Comparison of ENCODE assay signal across 9 cellular contexts in the genomic region with DNA sequence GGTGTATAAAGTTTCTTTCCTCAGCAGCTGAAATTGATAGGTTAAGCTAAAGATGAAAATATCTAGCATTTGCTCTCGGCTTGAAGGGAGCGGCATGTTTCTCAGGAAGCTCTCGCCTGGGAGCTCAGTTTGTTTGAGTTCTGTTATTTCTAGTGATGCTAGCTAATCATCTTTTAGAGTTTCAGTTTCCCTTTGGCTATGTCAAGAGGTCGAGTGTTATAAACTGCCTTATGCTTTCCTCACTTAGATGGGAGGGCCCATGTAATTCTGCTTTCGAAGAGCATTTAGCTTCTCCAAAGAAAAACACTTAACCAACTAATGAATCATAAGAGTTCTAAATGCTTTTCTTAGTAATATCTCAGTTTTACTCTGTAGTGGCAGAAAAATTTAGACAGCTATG. TPM values are rescaled to one million over a fixed set of nuclear protein-coding genes. Genes with fewer than 3 reads are reported as not detected.
DNase-seq lines count a peak whose midpoint lies in the region; ATAC-seq and TF ChIP-seq lines count a peak whose summit lies in the region.
"Had no signal": no experiment of that assay in that cellular context is flagged by ENCODE, and none has a peak within 500 bp of the region (broad histone marks: within the 10 kb centered on the region; RNA-seq: fewer than 3 reads in every experiment).

No MANE protein-coding gene starts in this region.

- CTCF ChIA-PET in CD4-positive, alpha-beta memory T cell (lab: Charles Lee; ENCODE audit: partially characterized antibody) = interaction anchor here (1.0 to 2.4 kb wide), 12 partner anchors 10 to 290 kb away, joined by 3 to 20 read pairs (median 4); no protein-coding TSS in a partner anchor

- peak; percentile 36 to 54 (median 39) for DNase-seq in CD4-positive, alpha-beta memory T cell
- DNase-seq in activated naive CD8-positive, alpha-beta T cell treated with anti-CD3 and anti-CD28 coated beads, Interleukin-2, amount 50 U/mL, for 24 hours = no peak
- peak; percentile 82 for DNase-seq in mesenchymal stem cell
- no peak for DNase-seq in cerebellum (ENCODE audit: low spot score)
- DNase-seq in NCI-H1694 (lab: John Stamatoyannopoulos, UW) = no peak
- DNase-seq in progenitor cell of endocrine pancreas (ENCODE audit: low spot score, unreplicated experiment) = no peak

- TF ChIP-seq CTCF in progenitor cell of endocrine pancreas (IDR thresholded peaks at IDR 0.05; ENCODE audit: unreplicated experiment) = no peak

- 18% methylated on average over 4 of the region's 5 CpGs for WGBS in mesenchymal stem cell

- H3K4me1 ChIP-seq in CD4-positive, alpha-beta memory T cell (ENCODE audit: insufficient read depth, low read length) = peaks cover 45% of the 10 kb centered on the region
- H3K4me1 ChIP-seq in mesenchymal stem cell (ENCODE audit: control insufficient read depth, insufficient read depth, low read depth, low read length) = no peaks in the 10 kb centered on the region

- no peak overlapping the region for H3K18ac ChIP-seq in mesenchymal stem cell (ENCODE audit: low read depth in 1 of 2, low read length in 2 of 2)

- no peaks in the 10 kb centered on the region for H3K36me3 ChIP-seq in CD4-positive, alpha-beta memory T cell (ENCODE audit: insufficient read depth, low read length)
- no peaks in the 10 kb centered on the region for H3K36me3 ChIP-seq in mesenchymal stem cell (ENCODE audit: control insufficient read depth in 1 of 2, insufficient read depth in 2 of 2, low read depth in 1 of 2, low read length in 2 of 2)

- H3K4me3 Mint-ChIP-seq in CD4-positive, alpha-beta memory T cell = peak overlapping the region; percentile 70 to 92 (median 78)
- H3K4me3 Mint-ChIP-seq in activated naive CD8-positive, alpha-beta T cell treated with anti-CD3 and anti-CD28 coated beads, Interleukin-2, amount 50 U/mL, for 24 hours = peak overlapping the region; percentile 64
- no peak overlapping the region for H3K4me3 Mint-ChIP-seq in progenitor cell of endocrine pancreas (ENCODE audit: low read depth)

- H3K27ac ChIP-seq in CD4-positive, alpha-beta memory T cell (ENCODE audit: low read depth, low read length) = peak overlapping the region; percentile 50
- no peak overlapping the region for H3K27ac ChIP-seq in mesenchymal stem cell (ENCODE audit: low read length, poor library complexity, severe bottlenecking)
- H3K27ac ChIP-seq: epithelial cell of prostate had no signal

- no peak overlapping the region for H2AK5ac ChIP-seq in mesenchymal stem cell (ENCODE audit: low read length, severe bottlenecking)

- H3K4ac ChIP-seq in mesenchymal stem cell (ENCODE audit: low read depth in 1 of 2, low read length in 2 of 2) = no peak overlapping the region

- H3K9ac ChIP-seq in mesenchymal stem cell (ENCODE audit: low read length) = peak overlapping the region; percentile 84

- no peak overlapping the region for H3K4me3 ChIP-seq in CD4-positive, alpha-beta memory T cell (ENCODE audit: low read length in 2 of 2)
- H3K4me3 ChIP-seq in mesenchymal stem cell (ENCODE audit: insufficient read depth in 1 of 2, low read depth in 1 of 2, low read length in 2 of 2) = peak overlapping the region in 1 of 2 experiments; percentile 70

- H3K27me3 ChIP-seq in CD4-positive, alpha-beta memory T cell (ENCODE audit: insufficient read depth, low read length) = no peaks in the 10 kb centered on the region
- no peaks in the 10 kb centered on the region for H3K27me3 ChIP-seq in mesenchymal stem cell (ENCODE audit: control insufficient read depth in 1 of 2, insufficient read depth in 1 of 2, low read length in 2 of 2)

- H4K91ac ChIP-seq in mesenchymal stem cell (ENCODE audit: low read length) = no peak overlapping the region

- POLR2A ChIA-PET in CD4-positive, alpha-beta memory T cell (lab: Charles Lee; ENCODE audit: partially characterized antibody) = interaction anchor here (0.7 to 2.2 kb wide), 6 partner anchors 10 to 116 kb away, joined by 3 to 7 read pairs (median 3); a partner anchor contains a TSS

- ATAC-seq in GM19395 (IDR thresholded peaks at IDR 0.05; ENCODE audit: unreplicated experiment) (peak; percentile 99), HG03354 (IDR thresholded peaks at IDR 0.05; ENCODE audit: poor library complexity, severe bottlenecking, unreplicated experiment) (peak; percentile 98)
- peak; percentile 98 for ATAC-seq in activated naive CD8-positive, alpha-beta T cell treated with anti-CD3 and anti-CD28 coated beads, Interleukin-2, amount 50 U/mL, for 24 hours

- no peak overlapping the region for H2BK120ac ChIP-seq in mesenchymal stem cell (ENCODE audit: low read depth, low read length)

- H3K27ac Mint-ChIP-seq in CD4-positive, alpha-beta memory T cell = peak overlapping the region; percentile 87 to 94 (median 92)
- peak overlapping the region; percentile 61 for H3K27ac Mint-ChIP-seq in activated naive CD8-positive, alpha-beta T cell treated with anti-CD3 and anti-CD28 coated beads, Interleukin-2, amount 50 U/mL, for 24 hours
- no peak overlapping the region for H3K27ac Mint-ChIP-seq in progenitor cell of endocrine pancreas

- no peak overlapping the region for H2BK12ac ChIP-seq in mesenchymal stem cell (ENCODE audit: low read length in 2 of 2)

- no peaks in the 10 kb centered on the region for H3K9me3 ChIP-seq in CD4-positive, alpha-beta memory T cell (ENCODE audit: control insufficient read depth in 1 of 2, low read length in 2 of 2)
- H3K9me3 ChIP-seq in mesenchymal stem cell (ENCODE audit: control insufficient read depth, low read length) = no peaks in the 10 kb centered on the region

- no peak overlapping the region for H3K14ac ChIP-seq in mesenchymal stem cell (ENCODE audit: low read length in 2 of 2)

- H3K23ac ChIP-seq in mesenchymal stem cell (ENCODE audit: low read length in 2 of 2) = no peak overlapping the region

- no peaks in the 10 kb centered on the region for H3K27me3 Mint-ChIP-seq in CD4-positive, alpha-beta memory T cell
- no peaks in the 10 kb centered on the region for H3K27me3 Mint-ChIP-seq in activated naive CD8-positive, alpha-beta T cell treated with anti-CD3 and anti-CD28 coated beads, Interleukin-2, amount 50 U/mL, for 24 hours
- H3K27me3 Mint-ChIP-seq in progenitor cell of endocrine pancreas = no peaks in the 10 kb centered on the region

- no peaks in the 10 kb centered on the region for H3K79me1 ChIP-seq in mesenchymal stem cell (replicated peaks; ENCODE audit: low read length, poor library complexity, severe bottlenecking)

- H2BK15ac ChIP-seq in mesenchymal stem cell (ENCODE audit: low read depth, poor library complexity, severe bottlenecking) = no peak overlapping the region

- peaks cover 0 to 12% (median 0%) of the 10 kb centered on the region in 8 donors for H3K9me3 Mint-ChIP-seq in CD4-positive, alpha-beta memory T cell
- no peaks in the 10 kb centered on the region for H3K9me3 Mint-ChIP-seq in activated naive CD8-positive, alpha-beta T cell treated with anti-CD3 and anti-CD28 coated beads, Interleukin-2, amount 50 U/mL, for 24 hours
- peaks cover 13% of the 10 kb centered on the region for H3K9me3 Mint-ChIP-seq in progenitor cell of endocrine pancreas (ENCODE audit: low read depth)

- H2AFZ ChIP-seq in mesenchymal stem cell (ENCODE audit: low read depth, low read length) = no peak overlapping the region

- H3K4me2 ChIP-seq in mesenchymal stem cell (ENCODE audit: low read length, poor library complexity, severe bottlenecking) = no peak overlapping the region

- H4K8ac ChIP-seq in mesenchymal stem cell (ENCODE audit: low read length) = no peak overlapping the region

- no peak overlapping the region for H2BK5ac ChIP-seq in mesenchymal stem cell (ENCODE audit: low read depth, low read length, poor library complexity, severe bottlenecking)

- H3K4me1 Mint-ChIP-seq in CD4-positive, alpha-beta memory T cell = peaks cover 32 to 56% (median 48%) of the 10 kb centered on the region in 4 donors
- peaks cover 52% of the 10 kb centered on the region for H3K4me1 Mint-ChIP-seq in activated naive CD8-positive, alpha-beta T cell treated with anti-CD3 and anti-CD28 coated beads, Interleukin-2, amount 50 U/mL, for 24 hours
- H3K4me1 Mint-ChIP-seq in progenitor cell of endocrine pancreas (ENCODE audit: low read depth) = peaks cover 3% of the 10 kb centered on the region

- no peaks in the 10 kb centered on the region for H3K36me3 Mint-ChIP-seq in CD4-positive, alpha-beta memory T cell
- no peaks in the 10 kb centered on the region for H3K36me3 Mint-ChIP-seq in activated naive CD8-positive, alpha-beta T cell treated with anti-CD3 and anti-CD28 coated beads, Interleukin-2, amount 50 U/mL, for 24 hours (ENCODE audit: low read depth)
- peaks cover 25% of the 10 kb centered on the region for H3K36me3 Mint-ChIP-seq in progenitor cell of endocrine pancreas (ENCODE audit: insufficient read depth)

- intact Hi-C loops in CD4-positive, alpha-beta memory T cell (cut with micrococcal nuclease) = loop anchor here (1.0 to 2.0 kb wide), 2 partner anchors 31 to 33 kb away; a partner anchor contains a TSS

RNA-seq across cellular contexts. Expression of a gene that starts 33.6 kb away (rescaled TPM):
- total RNA-seq in CD4-positive, alpha-beta memory T cell = 10 to 100 TPM; 16.9 to 17.6 TPM
- polyA plus RNA-seq in CD4-positive, alpha-beta memory T cell = 1 to 10 TPM; 5.5 to 8.0 TPM
- 0.18 TPM for polyA plus RNA-seq in mesenchymal stem cell (2013, experiment 1 of 2)
- 0.19 TPM for polyA plus RNA-seq in mesenchymal stem cell (2013, experiment 2 of 2)
- total RNA-seq in cerebellum (13.0 TPM), progenitor cell of endocrine pancreas (41.1 and 48.3 TPM in 2 replicates)

RNA-seq across cellular contexts. Expression of a gene that starts 52.9 kb away (rescaled TPM):
- total RNA-seq in CD4-positive, alpha-beta memory T cell = not detected
- polyA plus RNA-seq in CD4-positive, alpha-beta memory T cell = not detected
- not detected for polyA plus RNA-seq in mesenchymal stem cell (2013, experiment 1 of 2)
- not detected for polyA plus RNA-seq in mesenchymal stem cell (2013, experiment 2 of 2)
- not detected for total RNA-seq in cerebellum
- 0.22 and 0.51 TPM in 2 replicates for total RNA-seq in progenitor cell of endocrine pancreas

Comparison
In these comparisons a context has a peak if more than half of its experiments do, and no peak if none do; other contexts are left out.
1. DNase-seq: peak in CD4-positive, alpha-beta memory T cell (5 of 5) and mesenchymal stem cell (single experiment); none in activated naive CD8-positive, alpha-beta T cell treated with anti-CD3 and anti-CD28 coated beads, Interleukin-2, amount 50 U/mL, for 24 hours (single experiment), cerebellum (single experiment), NCI-H1694 (single experiment) and progenitor cell of endocrine pancreas (single experiment).
2. Peak in every context shown above with its lines, with median percentiles within 50 percentile points of each other: ATAC-seq.